8 cellular contexts compared by ENCODE assay signal in genomic region chr15:101126618-101127502, GRCh38.
DNase-seq lines count a peak whose midpoint lies in the region; ATAC-seq, FAIRE-seq and TF ChIP-seq lines count a peak whose summit lies in the region.

No MANE protein-coding gene starts in this region.

- peak overlapping the region; percentile 96 for H2BK5ac ChIP-seq in IMR-90 (ENCODE audit: low read depth, low read length, poor library complexity, severe bottlenecking)

- POLR2A ChIA-PET in GM10248 (lab: Yijun Ruan, JAX) (no interaction called here), IMR-90 (lab: Charles Lee; ENCODE audit: unreplicated experiment) (no interaction called here)

- H3K27ac Mint-ChIP-seq in stimulated activated naive CD8-positive, alpha-beta T cell treated with anti-CD3 and anti-CD28 coated beads, Interleukin-15, Interleukin-2, amounts not matched to agents 100 ng/mL and 50 ng/mL, for 24 hours = peak overlapping the region; percentile 97

- no peaks in the 10 kb centered on the region; the same call in 1 of the 2 replicates for H4K20me1 ChIP-seq in IMR-90 (ENCODE audit: insufficient read depth, low read length)

- H2BK15ac ChIP-seq in IMR-90 (ENCODE audit: low read depth, low read length) = peak overlapping the region; percentile 98

- H3K36me3 ChIP-seq in IMR-90 (ENCODE audit: control insufficient read depth, insufficient read depth, low read length) = no peaks in the 10 kb centered on the region

- H3K14ac ChIP-seq in IMR-90 (replicated peaks; ENCODE audit: low read depth, low read length) = peak overlapping the region; percentile 95

- peak overlapping the region; percentile 69 for H3K4me3 Mint-ChIP-seq in stimulated activated naive CD8-positive, alpha-beta T cell treated with anti-CD3 and anti-CD28 coated beads, Interleukin-15, Interleukin-2, amounts not matched to agents 100 ng/mL and 50 ng/mL, for 24 hours

- ATAC-seq in GM21526 (IDR thresholded peaks at IDR 0.05; ENCODE audit: low FRiP score, unreplicated experiment) = peak; percentile 46
- ATAC-seq in IMR-90 (ENCODE audit: low read depth) = peak; percentile 29

- H2AFZ ChIP-seq in IMR-90 (replicated peaks; ENCODE audit: low read length, poor library complexity) = peak overlapping the region; percentile 45

- H3K27me3 ChIP-seq in IMR-90 (ENCODE audit: control insufficient read depth, insufficient read depth, low read length) = no peaks in the 10 kb centered on the region

- H3K23ac ChIP-seq in IMR-90 (ENCODE audit: low read depth, low read length) = peak overlapping the region; percentile 96

- H4K5ac ChIP-seq in IMR-90 (ENCODE audit: low read depth, low read length) = peak overlapping the region; percentile 97

- BruUV-seq in IMR-90 (replicated peaks; lab: Mats Ljungman, UMichigan) = no TSS peak

- peak overlapping the region; percentile 97 for H2BK20ac ChIP-seq in IMR-90 (ENCODE audit: low read depth, low read length)

- no peaks in the 10 kb centered on the region for H3K36me3 Mint-ChIP-seq in stimulated activated naive CD8-positive, alpha-beta T cell treated with anti-CD3 and anti-CD28 coated beads, Interleukin-15, Interleukin-2, amounts not matched to agents 100 ng/mL and 50 ng/mL, for 24 hours (ENCODE audit: low read depth)

- peak overlapping the region; percentile 98 for H3K4ac ChIP-seq in IMR-90 (ENCODE audit: low read depth, low read length)

- H2AK5ac ChIP-seq in IMR-90 (ENCODE audit: low read depth, low read length) = peak overlapping the region; percentile 93

- peak overlapping the region; percentile 92 for H2AK9ac ChIP-seq in IMR-90 (replicated peaks; ENCODE audit: low read depth, low read length, poor library complexity)

- H3K27me3 Mint-ChIP-seq in stimulated activated naive CD8-positive, alpha-beta T cell treated with anti-CD3 and anti-CD28 coated beads, Interleukin-15, Interleukin-2, amounts not matched to agents 100 ng/mL and 50 ng/mL, for 24 hours = no peaks in the 10 kb centered on the region

- H3K56ac ChIP-seq in IMR-90 (ENCODE audit: extremely low read depth, insufficient read depth, low read length) = peak overlapping the region; percentile 93

- in situ Hi-C loops in IMR-90 (cut with MboI; ENCODE audit: low sequenced_read_pairs) = no loop called here

- peaks cover 26% of the 10 kb centered on the region for H3K4me1 ChIP-seq in IMR-90 (ENCODE audit: control insufficient read depth, insufficient read depth, low read length)

- no peak for TF ChIP-seq RAD21 in IMR-90 (IDR thresholded peaks at IDR 0.05; ENCODE audit: low read length)

- TF ChIP-seq CTCF in GM10248 (IDR thresholded peaks at IDR 0.05; ENCODE audit: control extremely low read depth, extremely low read depth, low read depth, missing control alignments) (peak; percentile 15), IMR-90 (conservative IDR thresholded peaks at IDR 0.05; ENCODE audit: low read depth, low read length) (no peak), D721Med (IDR thresholded peaks at IDR 0.05; ENCODE audit: insufficient read depth, missing control alignments) (no peak)

- H4K91ac ChIP-seq in IMR-90 (ENCODE audit: insufficient read depth, low read depth, low read length) = peak overlapping the region; percentile 99

- peak overlapping the region; percentile 97 for H3K18ac ChIP-seq in IMR-90 (ENCODE audit: low read depth, low read length)

- dilution Hi-C loops in IMR-90 (cut with HindIII; ENCODE audit: low sequenced_read_pairs, unreplicated experiment) = no loop called here

- H3K27ac ChIP-seq in IMR-90 (ENCODE audit: insufficient read depth, low read length) = peak overlapping the region; percentile 97

- peak overlapping the region; percentile 98 for H2BK120ac ChIP-seq in IMR-90 (ENCODE audit: low read depth, low read length)

- intact Hi-C loops in IMR-90 (cut with micrococcal nuclease) = no loop called here

- peaks cover 3% of the 10 kb centered on the region; the same call in 1 of the 2 replicates for H3K9me1 ChIP-seq in IMR-90 (ENCODE audit: insufficient read depth, low read length)

- H3K9me3 ChIP-seq in IMR-90 (ENCODE audit: control insufficient read depth, insufficient read depth, low read length) = no peaks in the 10 kb centered on the region

- no peak overlapping the region for H3K4me3 ChIP-seq in IMR-90 (ENCODE audit: insufficient read depth, low read depth, low read length)

- WGBS in IMR-90 (ENCODE audit: extremely low coverage in 2 of 2, insufficient read length in 1 of 2), 2 experiments = 75% methylated on average over 3 of the region's 11 CpGs; no CpG with 5 or more reads in 1 of the 2 experiments

- CTCF ChIA-PET in GM10248 (lab: Yijun Ruan, JAX) = interaction anchor here (0.8 kb wide), 1 partner anchor 12 kb away, joined by 3 read pairs; no protein-coding TSS in a partner anchor
- CTCF ChIA-PET in IMR-90 (lab: Yijun Ruan, JAX) = no interaction called here

- peak overlapping the region; percentile 43 for H3K4me2 ChIP-seq in IMR-90 (ENCODE audit: low read depth, low read length)

- peak overlapping the region; percentile 96 to 97 for H4K8ac ChIP-seq in IMR-90 (ENCODE audit: low read depth in 2 of 2, low read length in 2 of 2)

- no peak for DNase-seq in GM10248 (ENCODE audit: extremely low spot score)
- peak; percentile 81 for DNase-seq in IMR-90
- peak; percentile 53 to 66 for DNase-seq in activated T-cell treated with anti-CD3 and anti-CD28 coated beads, Interleukin-2, amount 50 U/mL, for 48 hours
- peak; percentile 40 for DNase-seq in hepatic stellate cell (ENCODE audit: low spot score)
- no peak for DNase-seq in D721Med (ENCODE audit: insufficient read length, low spot score)
- DNase-seq in HPDE6-E6E7 (ENCODE audit: extremely low spot score) = no peak

- no peak for FAIRE-seq in D721Med (lab: Jason Lieb, UNC)

- peaks cover 78% of the 10 kb centered on the region for H3K4me1 Mint-ChIP-seq in stimulated activated naive CD8-positive, alpha-beta T cell treated with anti-CD3 and anti-CD28 coated beads, Interleukin-15, Interleukin-2, amounts not matched to agents 100 ng/mL and 50 ng/mL, for 24 hours (ENCODE audit: low read depth)

- H3K9me3 Mint-ChIP-seq in stimulated activated naive CD8-positive, alpha-beta T cell treated with anti-CD3 and anti-CD28 coated beads, Interleukin-15, Interleukin-2, amounts not matched to agents 100 ng/mL and 50 ng/mL, for 24 hours = peaks cover 4% of the 10 kb centered on the region

- H3K79me1 ChIP-seq in IMR-90 (ENCODE audit: low read depth in 1 of 2, low read length in 2 of 2) = peaks cover 4 to 25% of the 10 kb centered on the region in 2 experiments; a peak in 3 of 4 replicates

- no peak; the same call in 1 of the 2 replicates for TF ChIP-seq POLR2A in IMR-90 (IDR thresholded peaks at IDR 0.05; ENCODE audit: low read depth, low read length)

- H3K9ac ChIP-seq in IMR-90 (ENCODE audit: low read depth, low read length) = peak overlapping the region; percentile 82

TF ChIP-seq in IMR-90, 13 proteins besides CTCF, POLR2A, EP300 and RAD21:
- no peak for TF ChIP-seq SMC3 (IDR thresholded peaks at IDR 0.05; ENCODE audit: low read depth, low read length)
- TF ChIP-seq ELK1 (IDR thresholded peaks at IDR 0.05; ENCODE audit: borderline replicate concordance, low read depth, low read length) = no peak
- no peak for TF ChIP-seq RFX5 (IDR thresholded peaks at IDR 0.05; ENCODE audit: low read depth, low read length)
- TF ChIP-seq, protein P1, sequence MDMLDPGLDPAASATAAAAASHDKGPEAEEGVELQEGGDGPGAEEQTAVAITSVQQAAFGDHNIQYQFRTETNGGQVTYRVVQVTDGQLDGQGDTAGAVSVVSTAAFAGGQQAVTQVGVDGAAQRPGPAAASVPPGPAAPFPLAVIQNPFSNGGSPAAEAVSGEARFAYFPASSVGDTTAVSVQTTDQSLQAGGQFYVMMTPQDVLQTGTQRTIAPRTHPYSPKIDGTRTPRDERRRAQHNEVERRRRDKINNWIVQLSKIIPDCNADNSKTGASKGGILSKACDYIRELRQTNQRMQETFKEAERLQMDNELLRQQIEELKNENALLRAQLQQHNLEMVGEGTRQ (IDR thresholded peaks at IDR 0.05; ENCODE audit: low read depth, low read length) = no peak
- no peak for TF ChIP-seq CEBPB (IDR thresholded peaks at IDR 0.05; ENCODE audit: low read depth, low read length)
- TF ChIP-seq RCOR1 (IDR thresholded peaks at IDR 0.05; ENCODE audit: insufficient replicate concordance, low read length) = no peak
- no peak for TF ChIP-seq MAZ (IDR thresholded peaks at IDR 0.05; ENCODE audit: borderline replicate concordance, low read depth, low read length)
- TF ChIP-seq BHLHE40 (IDR thresholded peaks at IDR 0.05; ENCODE audit: low read depth, low read length) = no peak
- TF ChIP-seq MAFK (IDR thresholded peaks at IDR 0.05; ENCODE audit: low read depth, low read length) = no peak
- TF ChIP-seq CHD1 (IDR thresholded peaks at IDR 0.05; ENCODE audit: low read depth, low read length) = no peak
- no peak for TF ChIP-seq FOS (IDR thresholded peaks at IDR 0.05; ENCODE audit: low read depth, low read length)
- no peak for TF ChIP-seq NFE2L2 (IDR thresholded peaks at IDR 0.05; ENCODE audit: low read depth, low read length)

Comparison
In these comparisons a context has a peak if more than half of its experiments do, and no peak if none do; other contexts are left out.
1. DNase-seq: peak in IMR-90 (single experiment), activated T-cell treated with anti-CD3 and anti-CD28 coated beads, Interleukin-2, amount 50 U/mL, for 48 hours (2 of 2) and hepatic stellate cell (single experiment); none in GM10248 (single experiment), D721Med (single experiment) and HPDE6-E6E7 (single experiment).